14 cellular contexts compared by ENCODE assay signal in genomic region chr7:96508371-96508770, GRCh38.
DNase-seq lines count a peak whose midpoint lies in the region; ATAC-seq and TF ChIP-seq lines count a peak whose summit lies in the region.
"Had no signal": no experiment of that assay in that cellular context is flagged by ENCODE, and none has a peak within 500 bp of the region (broad histone marks: within the 10 kb centered on the region; RNA-seq: fewer than 3 reads in every experiment).

No MANE protein-coding gene starts in this region.

- no peak for DNase-seq in Right ventricle myocardium inferior (ENCODE audit: missing footprints)
- no peak for DNase-seq in left ventricle myocardium inferior
- peak; percentile 48 for DNase-seq in NCI-H2171 treated with DMSO at 0.1 percent for 48 hours (lab: John Stamatoyannopoulos, UW)
- DNase-seq in cardiac fibroblast (ENCODE audit: low read depth in 2 of 2) = peak; percentile 12 to 17
- DNase-seq in sciatic nerve (ENCODE audit: low spot score) = no peak
- DNase-seq in C1 segment of cervical spinal cord (lab: John Stamatoyannopoulos, UW) = no peak
- DNase-seq: activated CD4-positive, alpha-beta T cell treated with anti-CD3 and anti-CD28 coated beads, Interleukin-2, amount 50 U/mL, for 1 hour; activated T-cell treated with anti-CD3 and anti-CD28 coated beads, Interleukin-2, amount 50 U/mL, for 1 hour; effector CD4-positive, alpha-beta T cell; NK-92 treated with Interleukin-12 subunit alpha and Interleukin-12 subunit beta, amount 100 ng/mL, for 24 hours had no signal

- H3K4me3 ChIP-seq in left ventricle myocardium inferior (no peak overlapping the region), cardiac fibroblast (replicated peaks in 1 of 2; ENCODE audit: low read depth in 2 of 2, low read length in 2 of 2) (no peak overlapping the region)
- H3K4me3 ChIP-seq: cardiac muscle cell, vagina had no signal

- H3K4me1 ChIP-seq in left ventricle myocardium inferior = no peaks in the 10 kb centered on the region
- H3K4me1 ChIP-seq: vagina had no signal

- H3K9me3 ChIP-seq in left ventricle myocardium inferior (replicated peaks) = no peaks in the 10 kb centered on the region
- H3K9me3 ChIP-seq: vagina had no signal

- TF ChIP-seq CTCF in left ventricle myocardium inferior (IDR thresholded peaks at IDR 0.05; ENCODE audit: borderline replicate concordance) = no peak
- no peak for TF ChIP-seq CTCF in cardiac fibroblast (IDR thresholded peaks at IDR 0.05; ENCODE audit: low read depth, low read length)

- ATAC-seq in Right ventricle myocardium inferior (peak; percentile 42), sciatic nerve (peak; percentile 67), GM18519 (IDR thresholded peaks at IDR 0.05; ENCODE audit: low FRiP score, unreplicated experiment) (no peak), HG03280 (IDR thresholded peaks at IDR 0.05; ENCODE audit: unreplicated experiment) (no peak)

- no peaks in the 10 kb centered on the region for H3K27me3 ChIP-seq in left ventricle myocardium inferior (ENCODE audit: low read depth)
- H3K27me3 ChIP-seq: cardiac muscle cell, vagina had no signal

- no peak overlapping the region for H3K27ac ChIP-seq in left ventricle myocardium inferior (replicated peaks)
- H3K27ac ChIP-seq: cardiac muscle cell, vagina had no signal

- H3K36me3 ChIP-seq in left ventricle myocardium inferior = no peaks in the 10 kb centered on the region
- H3K36me3 ChIP-seq: cardiac muscle cell, vagina had no signal

- intact Hi-C loops in Right ventricle myocardium inferior (cut with DNase I) (no loop called here), left ventricle myocardium inferior (cut with micrococcal nuclease) (no loop called here), sciatic nerve (cut with DNase I) (no loop called here)

Comparison
In these comparisons a context has a peak if more than half of its experiments do, and no peak if none do; other contexts are left out.
1. ATAC-seq: peak in Right ventricle myocardium inferior (single experiment) and sciatic nerve (single experiment); none in GM18519 (single experiment) and HG03280 (single experiment).
2. DNase-seq: peak in NCI-H2171 treated with DMSO at 0.1 percent for 48 hours (single experiment) and cardiac fibroblast (2 of 2); none in Right ventricle myocardium inferior (single experiment), left ventricle myocardium inferior (single experiment), sciatic nerve (single experiment) and C1 segment of cervical spinal cord (0 of 14).